22 cellular contexts compared by ENCODE assay signal in genomic region chr17:82570282-82570681, GRCh38.
"Had no signal": no experiment of that assay in that cellular context is flagged by ENCODE, and none has a peak within 500 bp of the region (broad histone marks: within the 10 kb centered on the region; RNA-seq: fewer than 3 reads in every experiment).

No MANE protein-coding gene starts in this region.

- FAIRE-seq: islet of Langerhans, TTC549 had no signal

- DNase-seq: activated B cell treated with CpG ODN at 0.5 μM for 24 hours; activated CD4-positive, alpha-beta memory T cell treated with anti-CD3 and anti-CD28 coated beads, Interleukin-2, amount 10 ng/mL, durations not matched to agents 7 days and 5 days; activated CD4-positive, alpha-beta T cell treated with anti-CD3 and anti-CD28 coated beads for 48 hours; activated gamma-delta T cell; dermis blood vessel endothelial cell; hippocampal formation; left colon; mammary epithelial cell; midbrain; occipital lobe; stimulated activated CD4-positive, alpha-beta T cell treated with anti-CD3 and anti-CD28 coated beads, Interleukin-2, amount 100 ng/mL, for 48 hours; stimulated activated naive CD8-positive, alpha-beta T cell treated with anti-CD3 and anti-CD28 coated beads, Interleukin-15, amount 100 ng/mL, for 72 hours; upper lobe of left lung had no signal

- H3K27ac ChIP-seq: ascending aorta, breast epithelium, skin epidermis, suprapubic skin had no signal

- H3K4me3 ChIP-seq: ascending aorta, breast epithelium, skin epidermis, suprapubic skin, upper lobe of left lung had no signal

- H3K4me3 Mint-ChIP-seq: activated B cell treated with CpG ODN at 0.5 μM for 24 hours; activated CD4-positive, alpha-beta memory T cell treated with anti-CD3 and anti-CD28 coated beads, Interleukin-2, amount 10 ng/mL, durations not matched to agents 7 days and 5 days; activated naive CD4-positive, alpha-beta T cell treated with anti-CD3 and anti-CD28 coated beads, Interleukin-2, amount 50 U/mL, for 24 hours; nephron; stimulated activated naive CD8-positive, alpha-beta T cell treated with anti-CD3 and anti-CD28 coated beads, Interleukin-15, amount 100 ng/mL, for 72 hours; T-helper 2 cell treated with Interferon-gamma antibody and Interleukin-4, amounts not matched to agents 5 μg/mL and 100 μg/mL, for 36 hours had no signal

- H3K4me1 ChIP-seq: breast epithelium, suprapubic skin had no signal

- H3K27ac Mint-ChIP-seq: activated B cell treated with CpG ODN at 0.5 μM for 24 hours; activated CD4-positive, alpha-beta memory T cell treated with anti-CD3 and anti-CD28 coated beads, Interleukin-2, amount 10 ng/mL, durations not matched to agents 7 days and 5 days; activated naive CD4-positive, alpha-beta T cell treated with anti-CD3 and anti-CD28 coated beads, Interleukin-2, amount 50 U/mL, for 24 hours; T-helper 2 cell treated with Interferon-gamma antibody and Interleukin-4, amounts not matched to agents 5 μg/mL and 100 μg/mL, for 36 hours had no signal

- H3K27me3 Mint-ChIP-seq: activated B cell treated with CpG ODN at 0.5 μM for 24 hours; activated CD4-positive, alpha-beta memory T cell treated with anti-CD3 and anti-CD28 coated beads, Interleukin-2, amount 10 ng/mL, durations not matched to agents 7 days and 5 days; activated naive CD4-positive, alpha-beta T cell treated with anti-CD3 and anti-CD28 coated beads, Interleukin-2, amount 50 U/mL, for 24 hours; stimulated activated naive CD8-positive, alpha-beta T cell treated with anti-CD3 and anti-CD28 coated beads, Interleukin-15, amount 100 ng/mL, for 72 hours had no signal

- H3K9me3 ChIP-seq: ascending aorta, breast epithelium, suprapubic skin, upper lobe of left lung had no signal

- H3K36me3 ChIP-seq: breast epithelium had no signal

- H3K9me3 Mint-ChIP-seq: activated B cell treated with CpG ODN at 0.5 μM for 24 hours; activated CD4-positive, alpha-beta memory T cell treated with anti-CD3 and anti-CD28 coated beads, Interleukin-2, amount 10 ng/mL, durations not matched to agents 7 days and 5 days; activated naive CD4-positive, alpha-beta T cell treated with anti-CD3 and anti-CD28 coated beads, Interleukin-2, amount 50 U/mL, for 24 hours; nephron; stimulated activated naive CD8-positive, alpha-beta T cell treated with anti-CD3 and anti-CD28 coated beads, Interleukin-15, amount 100 ng/mL, for 72 hours; T-helper 2 cell treated with Interferon-gamma antibody and Interleukin-4, amounts not matched to agents 5 μg/mL and 100 μg/mL, for 36 hours had no signal

- H3K4me1 Mint-ChIP-seq: activated B cell treated with CpG ODN at 0.5 μM for 24 hours; activated CD4-positive, alpha-beta memory T cell treated with anti-CD3 and anti-CD28 coated beads, Interleukin-2, amount 10 ng/mL, durations not matched to agents 7 days and 5 days; activated naive CD4-positive, alpha-beta T cell treated with anti-CD3 and anti-CD28 coated beads, Interleukin-2, amount 50 U/mL, for 24 hours; stimulated activated naive CD8-positive, alpha-beta T cell treated with anti-CD3 and anti-CD28 coated beads, Interleukin-15, amount 100 ng/mL, for 72 hours had no signal
